In the genomic region with DNA sequence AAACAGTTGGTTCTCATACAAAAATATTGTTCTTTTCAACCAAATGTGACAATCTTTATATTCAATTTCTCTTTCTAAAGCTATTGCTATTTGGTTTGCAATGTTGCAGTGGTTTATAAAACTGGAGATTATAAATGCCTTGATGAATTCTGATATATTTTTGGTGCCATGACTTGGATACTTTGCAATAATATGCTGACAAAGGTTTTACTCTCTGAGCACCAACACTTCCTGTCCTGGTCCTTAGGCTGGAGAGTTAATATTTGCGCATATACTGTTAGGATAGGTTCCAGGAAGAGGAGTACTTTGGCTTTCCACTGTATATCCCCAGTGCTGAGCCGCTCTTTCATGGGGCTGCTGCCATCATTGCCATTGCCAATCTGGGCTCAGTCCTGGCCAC, we compare ENCODE assay signal across 20 cellular contexts.
DNase-seq lines count a peak whose midpoint lies in the region; ATAC-seq and TF ChIP-seq lines count a peak whose summit lies in the region.
"Had no signal": no experiment of that assay in that cellular context is flagged by ENCODE, and none has a peak within 500 bp of the region (broad histone marks: within the 10 kb centered on the region; RNA-seq: fewer than 3 reads in every experiment).

No MANE protein-coding gene starts in this region.

- H3K27ac ChIP-seq in SU-DHL-6 (ENCODE audit: low read depth, low read length), result 0 out of 2 replicates have a peak overlapping the region, but pooled peaks have one; percentile 2
- H3K27ac ChIP-seq: Peyer's patch had no signal

- no peaks in the 10 kb centered on the region for H3K9me2 ChIP-seq in SU-DHL-6 (replicated peaks; ENCODE audit: insufficient read depth, low read length)

- no peaks in the 10 kb centered on the region for H3K9me3 ChIP-seq in SU-DHL-6 (ENCODE audit: insufficient read depth, low read length)
- H3K9me3 ChIP-seq: MG63, Peyer's patch had no signal

- no peak overlapping the region for H3K4me3 ChIP-seq in SU-DHL-6 (ENCODE audit: insufficient read depth, low read length, poor library complexity, severe bottlenecking)
- H3K4me3 ChIP-seq: GM12878, MG63, Peyer's patch had no signal

- peaks cover 99% of the 10 kb centered on the region for H3K79me2 ChIP-seq in SU-DHL-6 (ENCODE audit: insufficient read depth, low read length)

- no peak overlapping the region for H2AFZ ChIP-seq in SU-DHL-6 (ENCODE audit: low read depth, low read length, severe bottlenecking)

- no peak for ATAC-seq in stimulated activated naive B cell treated with anti-CD40 and anti-IgM and Interleukin-4, amounts not matched to agents 10 μg/mL and 1 μg/mL and 100 μg/mL, for 72 hours (replicated peaks)
- ATAC-seq in left lobe of liver (no peak), HG02571 (IDR thresholded peaks at IDR 0.05; ENCODE audit: unreplicated experiment) (no peak)
- ATAC-seq: GM12878 had no signal

- no peaks in the 10 kb centered on the region for H3K27me3 ChIP-seq in SU-DHL-6 (ENCODE audit: low read length)
- H3K27me3 ChIP-seq: MG63, Peyer's patch had no signal

- DNase-seq in NCI-H2029 (lab: John Stamatoyannopoulos, UW), result peak; percentile 13
- no peak for DNase-seq in NCI-H2029 treated with DMSO at 0.1 percent for 48 hours (lab: John Stamatoyannopoulos, UW)
- peak; percentile 10 for DNase-seq in DMS153 treated with DMSO at 0.1 percent for 48 hours (lab: John Stamatoyannopoulos, UW; ENCODE audit: unreplicated experiment)
- no peak for DNase-seq in stimulated activated naive B cell treated with anti-CD40 and anti-IgM and Interleukin-4, amounts not matched to agents 10 μg/mL and 1 μg/mL and 100 μg/mL, for 72 hours
- no peak for DNase-seq in left lobe of liver (ENCODE audit: low spot score)
- DNase-seq: 8988T; AML-193; DND-41; GOT3; MG63; NCI-H1417; NCI-H1694 treated with DMSO at 0.1 percent for 48 hours; NCI-H2107; NCI-H446 treated with DMSO at 0.1 percent for 48 hours; NK-92 treated with Interleukin-12 subunit alpha and Interleukin-12 subunit beta, amount 100 ng/mL, for 24 hours; Peyer's patch; T-helper 1 cell had no signal

- H3K9ac ChIP-seq in SU-DHL-6 (ENCODE audit: low read length), result no peak overlapping the region

- H3F3A ChIP-seq in SU-DHL-6 (ENCODE audit: insufficient read depth), result peaks cover 54% of the 10 kb centered on the region

- peaks cover 37 to 78% of the 10 kb centered on the region in 2 donors for H3K4me1 Mint-ChIP-seq in stimulated activated naive B cell treated with anti-CD40 and anti-IgM and Interleukin-4, amounts not matched to agents 10 μg/mL and 1 μg/mL and 100 μg/mL, for 72 hours

- H4K20me1 ChIP-seq in SU-DHL-6 (ENCODE audit: low read depth, low read length), result peaks cover 10% of the 10 kb centered on the region

- H3K36me3 ChIP-seq in SU-DHL-6 (ENCODE audit: low read length), result peaks cover 11% of the 10 kb centered on the region
- H3K36me3 ChIP-seq: MG63, Peyer's patch had no signal

- no peak overlapping the region for H3K4me2 ChIP-seq in SU-DHL-6 (ENCODE audit: low read depth, low read length, poor library complexity, severe bottlenecking)

- peaks cover 37 to 55% of the 10 kb centered on the region in 2 donors for H3K36me3 Mint-ChIP-seq in stimulated activated naive B cell treated with anti-CD40 and anti-IgM and Interleukin-4, amounts not matched to agents 10 μg/mL and 1 μg/mL and 100 μg/mL, for 72 hours

- H3K4me3 Mint-ChIP-seq in stimulated activated naive B cell treated with anti-CD40 and anti-IgM and Interleukin-4, amounts not matched to agents 10 μg/mL and 1 μg/mL and 100 μg/mL, for 72 hours, result no peak overlapping the region

- peaks cover 4 to 8% of the 10 kb centered on the region in 2 donors for H3K9me3 Mint-ChIP-seq in stimulated activated naive B cell treated with anti-CD40 and anti-IgM and Interleukin-4, amounts not matched to agents 10 μg/mL and 1 μg/mL and 100 μg/mL, for 72 hours

- peak overlapping the region; percentile 59 for H3K27ac Mint-ChIP-seq in stimulated activated naive B cell treated with anti-CD40 and anti-IgM and Interleukin-4, amounts not matched to agents 10 μg/mL and 1 μg/mL and 100 μg/mL, for 72 hours

- no peaks in the 10 kb centered on the region for H3K27me3 Mint-ChIP-seq in stimulated activated naive B cell treated with anti-CD40 and anti-IgM and Interleukin-4, amounts not matched to agents 10 μg/mL and 1 μg/mL and 100 μg/mL, for 72 hours

- TF ChIP-seq CTCF in SU-DHL-6 (IDR thresholded peaks at IDR 0.05; ENCODE audit: insufficient read depth, low read length, poor library complexity, severe bottlenecking), result no peak

Comparison
In these comparisons a context has a peak if more than half of its experiments do, and no peak if none do; other contexts are left out.
1. DNase-seq: peak in NCI-H2029 (single experiment) and DMS153 treated with DMSO at 0.1 percent for 48 hours (single experiment); none in NCI-H2029 treated with DMSO at 0.1 percent for 48 hours (single experiment), stimulated activated naive B cell treated with anti-CD40 and anti-IgM and Interleukin-4, amounts not matched to agents 10 μg/mL and 1 μg/mL and 100 μg/mL, for 72 hours (single experiment) and left lobe of liver (single experiment).